11 cellular contexts compared by ENCODE assay signal in genomic region chr9:88390371-88390990, GRCh38. TPM values are rescaled to one million over a fixed set of nuclear protein-coding genes. Genes with fewer than 3 reads are reported as not detected.
DNase-seq lines count a peak whose midpoint lies in the region; ATAC-seq, FAIRE-seq and TF ChIP-seq lines count a peak whose summit lies in the region.
"Had no signal": no experiment of that assay in that cellular context is flagged by ENCODE, and none has a peak within 500 bp of the region (broad histone marks: within the 10 kb centered on the region; RNA-seq: fewer than 3 reads in every experiment).

No MANE protein-coding gene starts in this region.

- no peak overlapping the region for H2AFZ ChIP-seq in ACC112 (ENCODE audit: low read length, unreplicated experiment)

- H3K27me3 ChIP-seq in ACC112 (ENCODE audit: insufficient read depth, low read length) (no peaks in the 10 kb centered on the region), kidney epithelial cell (ENCODE audit: control insufficient read depth, insufficient read depth, low read length) (no peaks in the 10 kb centered on the region)
- H3K27me3 ChIP-seq: ascending aorta, ovary had no signal

- DNase-seq in H54 (ENCODE audit: insufficient read length, low spot score) = no peak
- no peak for DNase-seq in astrocyte of the cerebellum (ENCODE audit: low read depth)
- no peak for DNase-seq in kidney epithelial cell (ENCODE audit: low read depth)
- no peak for DNase-seq in activated gamma-delta T cell (lab: John Stamatoyannopoulos, UW)
- no peak for DNase-seq in SHP77 (lab: John Stamatoyannopoulos, UW)
- DNase-seq: DMS 273 treated with DMSO at 0.1 percent for 48 hours, ovary had no signal

- peak; percentile 43 for FAIRE-seq in H54 (lab: Jason Lieb, UNC)

- TF ChIP-seq POLR2A in H54 (IDR thresholded peaks at IDR 0.05; ENCODE audit: low read depth, low read length) = no peak

- ATAC-seq in HG03108 (IDR thresholded peaks at IDR 0.05; ENCODE audit: unreplicated experiment) (no peak), GM18867 (IDR thresholded peaks at IDR 0.05; ENCODE audit: unreplicated experiment) (no peak)

- peaks cover 23% of the 10 kb centered on the region for H3K4me1 ChIP-seq in ACC112 (ENCODE audit: control insufficient read depth, insufficient read depth, low read length, unreplicated experiment)

- in situ Hi-C loops in astrocyte of the cerebellum (cut with HindIII; ENCODE audit: low sequenced_read_pairs) = no loop called here

- H3K27ac ChIP-seq in ACC112 (ENCODE audit: low read depth, low read length) = no peak overlapping the region
- H3K27ac ChIP-seq: ascending aorta, ovary had no signal

- TF ChIP-seq CTCF in astrocyte of the cerebellum (IDR thresholded peaks at IDR 0.05; ENCODE audit: low read depth, low read length, missing control alignments) (no peak), kidney epithelial cell (IDR thresholded peaks at IDR 0.05; ENCODE audit: insufficient read depth, low read length, poor library complexity, severe bottlenecking) (no peak)

- H3K36me3 ChIP-seq in ACC112 (ENCODE audit: insufficient read depth, low read length) (0 out of 2 replicates have a peak, but pooled peaks cover 3% of the 10 kb centered on the region), kidney epithelial cell (ENCODE audit: control insufficient read depth, insufficient read depth, low read length) (no peaks in the 10 kb centered on the region)
- H3K36me3 ChIP-seq: ascending aorta, ovary had no signal

- H3K79me2 ChIP-seq in ACC112 (ENCODE audit: control insufficient read depth, insufficient read depth, low read length, unreplicated experiment) = peaks cover 61% of the 10 kb centered on the region

- H3K4me3 ChIP-seq in ACC112 (ENCODE audit: low read depth, low read length) (peak overlapping the region; percentile 99), astrocyte of the cerebellum (ENCODE audit: low read depth, low read length) (peak overlapping the region; percentile 85), kidney epithelial cell (ENCODE audit: low read depth, low read length) (peak overlapping the region; percentile 70)

RNA-seq across cellular contexts. Expression of gene SPIN1, which starts 2.2 kb away (rescaled TPM):
- total RNA-seq in kidney epithelial cell = 93.0 and 100 TPM in 2 replicates
